ENCODE assay signal across 1 cellular context in the genomic region with DNA sequence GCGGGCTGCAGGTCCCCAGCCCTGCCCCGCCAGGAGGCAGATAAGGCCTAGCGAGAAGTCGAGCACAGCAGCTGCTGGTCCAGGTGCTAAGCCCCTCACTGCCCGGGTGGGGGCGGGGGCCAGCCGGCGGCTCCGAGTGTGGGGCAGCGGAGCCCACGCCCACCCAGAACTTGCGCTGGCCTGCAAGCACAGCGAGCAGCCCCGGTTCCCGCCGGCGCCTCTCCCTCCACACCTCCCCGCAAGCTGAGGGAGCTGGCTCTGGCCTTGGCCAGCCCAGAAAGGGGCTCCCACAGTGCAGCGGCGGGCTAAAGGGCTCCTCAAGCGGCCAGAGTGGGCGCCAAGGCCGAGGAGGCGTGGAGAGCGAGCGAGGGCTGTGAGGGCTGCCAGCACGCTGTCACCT. TPM values are rescaled to one million over a fixed set of nuclear protein-coding genes. Genes with fewer than 3 reads are reported as not detected.
"Had no signal": no experiment of that assay in that cellular context is flagged by ENCODE, and none has a peak within 500 bp of the region (broad histone marks: within the 10 kb centered on the region; RNA-seq: fewer than 3 reads in every experiment).

No MANE protein-coding gene starts in this region.

RNA-seq across cellular contexts. Expression of a gene that starts 3.4 kb away (rescaled TPM):
- polyA plus RNA-seq: GM12878 had no signal

RNA-seq across cellular contexts. Expression of a gene that starts 19.8 kb away (rescaled TPM):
- polyA plus RNA-seq: GM12878 had no signal

RNA-seq across cellular contexts. Expression of a gene that starts 36.1 kb away (rescaled TPM):
- polyA plus RNA-seq: GM12878 had no signal

RNA-seq across cellular contexts. Expression of a gene that starts 56.5 kb away (rescaled TPM):
- polyA plus RNA-seq: GM12878 had no signal
